Comparison of ENCODE assay signal across 8 cellular contexts in genomic region chr21:35529141-35529863, GRCh38.
DNase-seq lines count a peak whose midpoint lies in the region; ATAC-seq, FAIRE-seq and TF ChIP-seq lines count a peak whose summit lies in the region.

No MANE protein-coding gene starts in this region.

- peak overlapping the region; percentile 92 for H3K4me3 Mint-ChIP-seq in activated T-helper 17 cell treated with anti-CD3 and anti-CD28 coated beads, Interleukin-2, amount 50 U/mL, for 72 hours

- ATAC-seq in HG02885 (IDR thresholded peaks at IDR 0.05; ENCODE audit: poor library complexity, unreplicated experiment): peak; percentile 58
- peak; percentile 42 for ATAC-seq in activated T-helper 17 cell treated with anti-CD3 and anti-CD28 coated beads, Interleukin-2, amount 50 U/mL, for 72 hours (replicated peaks)
- peak; percentile 66 for ATAC-seq in left lung
- no peak for ATAC-seq in GM21515 (IDR thresholded peaks at IDR 0.05; ENCODE audit: unreplicated experiment)

- no peaks in the 10 kb centered on the region for H3K27me3 ChIP-seq in left lung
- H3K27me3 ChIP-seq in vagina: no peaks in the 10 kb centered on the region

- peaks cover 4% of the 10 kb centered on the region for H3K27me3 Mint-ChIP-seq in activated T-helper 17 cell treated with anti-CD3 and anti-CD28 coated beads, Interleukin-2, amount 50 U/mL, for 72 hours

- no peak for TF ChIP-seq POLR2A in vagina (IDR thresholded peaks at IDR 0.05)

- H3K9me3 ChIP-seq in left lung: no peaks in the 10 kb centered on the region
- no peaks in the 10 kb centered on the region for H3K9me3 ChIP-seq in vagina

- H3K36me3 Mint-ChIP-seq in activated T-helper 17 cell treated with anti-CD3 and anti-CD28 coated beads, Interleukin-2, amount 50 U/mL, for 72 hours (ENCODE audit: low read depth): no peaks in the 10 kb centered on the region

- peaks cover 0 to 34% of the 10 kb centered on the region in 2 donors for H3K4me1 ChIP-seq in left lung
- peaks cover 7% of the 10 kb centered on the region for H3K4me1 ChIP-seq in vagina

- DNase-seq in GM03348 (ENCODE audit: low spot score) (peak; percentile 27), left lung (no peak), vagina (ENCODE audit: extremely low spot score in 2 of 2) (no peak), NCI-H446 (lab: John Stamatoyannopoulos, UW) (no peak), frontal cortex (ENCODE audit: low spot score in 2 of 2) (no peak)

- H3K4me3 ChIP-seq in left lung (peak overlapping the region; percentile 6 to 38), vagina (peak overlapping the region; percentile 29 to 42)

- H3K27ac ChIP-seq in left lung: peak overlapping the region; percentile 54 to 88
- H3K27ac ChIP-seq in vagina: peak overlapping the region; percentile 18

- H3K4me1 Mint-ChIP-seq in activated T-helper 17 cell treated with anti-CD3 and anti-CD28 coated beads, Interleukin-2, amount 50 U/mL, for 72 hours: peaks cover 32% of the 10 kb centered on the region

- intact Hi-C loops in left lung (cut with DNase I): no loop called here
- intact Hi-C loops in vagina (cut with DNase I): no loop called here

- peak overlapping the region; percentile 92 for H3K27ac Mint-ChIP-seq in activated T-helper 17 cell treated with anti-CD3 and anti-CD28 coated beads, Interleukin-2, amount 50 U/mL, for 72 hours

- TF ChIP-seq CTCF in left lung (IDR thresholded peaks at IDR 0.05) (no peak), vagina (IDR thresholded peaks at IDR 0.05) (no peak)

- no peak for FAIRE-seq in frontal cortex (lab: Jason Lieb, UNC)

- H3K36me3 ChIP-seq in left lung (no peaks in the 10 kb centered on the region), vagina (no peaks in the 10 kb centered on the region)

- no peaks in the 10 kb centered on the region for H3K9me3 Mint-ChIP-seq in activated T-helper 17 cell treated with anti-CD3 and anti-CD28 coated beads, Interleukin-2, amount 50 U/mL, for 72 hours
